Comparison of ENCODE assay signal across 12 cellular contexts in genomic region chr4:133145758-133146157, GRCh38. TPM values are rescaled to one million over a fixed set of nuclear protein-coding genes. Genes with fewer than 3 reads are reported as not detected.
DNase-seq lines count a peak whose midpoint lies in the region; ATAC-seq and TF ChIP-seq lines count a peak whose summit lies in the region.
"Had no signal": no experiment of that assay in that cellular context is flagged by ENCODE, and none has a peak within 500 bp of the region (broad histone marks: within the 10 kb centered on the region; RNA-seq: fewer than 3 reads in every experiment).

No MANE protein-coding gene starts in this region.

- no peak overlapping the region for H3K27ac Mint-ChIP-seq in activated T-cell treated with anti-CD3 and anti-CD28 coated beads, Interleukin-2, amount 50 U/mL, for 24 hours

- no peak overlapping the region for H3K4me3 Mint-ChIP-seq in activated T-cell treated with anti-CD3 and anti-CD28 coated beads, Interleukin-2, amount 50 U/mL, for 24 hours

- TF ChIP-seq CTCF in astrocyte of the spinal cord (IDR thresholded peaks at IDR 0.05; ENCODE audit: low read depth, low read length) (peak; percentile 24), thoracic aorta (IDR thresholded peaks at IDR 0.05) (no peak)

- H3K27me3 ChIP-seq in HUES6 (ENCODE audit: control insufficient read depth, insufficient read depth, low read length) (peaks cover 46% of the 10 kb centered on the region), layer of hippocampus (ENCODE audit: control insufficient read depth, insufficient read depth, low read length) (no peaks in the 10 kb centered on the region), thoracic aorta (replicated peaks; ENCODE audit: insufficient read depth) (no peaks in the 10 kb centered on the region)

- H3K36me3 ChIP-seq in HUES6 (ENCODE audit: control insufficient read depth, insufficient read depth, low read length) (no peaks in the 10 kb centered on the region), thoracic aorta (no peaks in the 10 kb centered on the region)
- H3K36me3 ChIP-seq: suprapubic skin had no signal

- H3K9me3 Mint-ChIP-seq in activated T-cell treated with anti-CD3 and anti-CD28 coated beads, Interleukin-2, amount 50 U/mL, for 24 hours: no peaks in the 10 kb centered on the region

- H3K9ac ChIP-seq in HUES6 (ENCODE audit: low read length): peak overlapping the region; percentile 53

- H3K9me3 ChIP-seq in HUES6 (ENCODE audit: control insufficient read depth, insufficient read depth, low read depth, low read length) (no peaks in the 10 kb centered on the region), thoracic aorta (no peaks in the 10 kb centered on the region)
- H3K9me3 ChIP-seq: suprapubic skin had no signal

- H3K4me3 ChIP-seq in HUES6 (ENCODE audit: low read depth, low read length) (peak overlapping the region; percentile 94), astrocyte of the spinal cord (ENCODE audit: low read depth, low read length) (peak overlapping the region; percentile 65), thoracic aorta (peak overlapping the region; percentile 80)

- H3K36me3 Mint-ChIP-seq in activated T-cell treated with anti-CD3 and anti-CD28 coated beads, Interleukin-2, amount 50 U/mL, for 24 hours (ENCODE audit: low read depth): no peaks in the 10 kb centered on the region

- peaks cover 59% of the 10 kb centered on the region for H3K27me3 Mint-ChIP-seq in activated T-cell treated with anti-CD3 and anti-CD28 coated beads, Interleukin-2, amount 50 U/mL, for 24 hours

- peaks cover 18% of the 10 kb centered on the region for H3K4me1 Mint-ChIP-seq in activated T-cell treated with anti-CD3 and anti-CD28 coated beads, Interleukin-2, amount 50 U/mL, for 24 hours (ENCODE audit: low read depth)

- DNase-seq in astrocyte of the spinal cord (ENCODE audit: low read depth, low spot score): no peak
- no peak for DNase-seq in thoracic aorta (ENCODE audit: low spot score)
- no peak for DNase-seq in activated T-cell treated with anti-CD3 and anti-CD28 coated beads, Interleukin-2, amount 50 U/mL, for 24 hours
- DNase-seq in A172 (ENCODE audit: low spot score): no peak
- no peak for DNase-seq in NCI-H187 (lab: John Stamatoyannopoulos, UW)
- DNase-seq: amniotic stem cell, DMS 273 treated with DMSO at 0.1 percent for 48 hours, NCI-H1417 treated with DMSO at 0.1 percent for 48 hours had no signal

- ATAC-seq in thoracic aorta (ENCODE audit: insufficient number of reproducible peaks, low FRiP score, low read depth): no peak

- peaks cover 20% of the 10 kb centered on the region for H3K4me1 ChIP-seq in HUES6 (ENCODE audit: control insufficient read depth, insufficient read depth, low read length)
- peaks cover 0 to 3% of the 10 kb centered on the region in 2 donors for H3K4me1 ChIP-seq in thoracic aorta (ENCODE audit: control insufficient read depth in 1 of 2, low read depth in 2 of 2)

- no peak overlapping the region for H3K27ac ChIP-seq in HUES6 (ENCODE audit: low read depth, low read length)
- peak overlapping the region; percentile 74 for H3K27ac ChIP-seq in layer of hippocampus (ENCODE audit: low read depth, low read length)
- peak overlapping the region in 1 of 2 donors; percentile 28 for H3K27ac ChIP-seq in thoracic aorta
- H3K27ac ChIP-seq: suprapubic skin had no signal

- in situ Hi-C loops in astrocyte of the spinal cord (cut with HindIII; ENCODE audit: low sequenced_read_pairs): no loop called here

RNA-seq across cellular contexts. Expression of gene PCDH10, which starts 3.3 kb away (rescaled TPM):
- total RNA-seq in thoracic aorta: 10 to 100 TPM; 51.4 to 70.8 TPM
- total RNA-seq in A172 (2014; rRNA removed; shearing (Covaris generic)): 14.1 and 18.9 TPM in 2 replicates
- total RNA-seq: HT1080 had no signal
